Comparison of ENCODE assay signal across 8 cellular contexts in the genomic region with DNA sequence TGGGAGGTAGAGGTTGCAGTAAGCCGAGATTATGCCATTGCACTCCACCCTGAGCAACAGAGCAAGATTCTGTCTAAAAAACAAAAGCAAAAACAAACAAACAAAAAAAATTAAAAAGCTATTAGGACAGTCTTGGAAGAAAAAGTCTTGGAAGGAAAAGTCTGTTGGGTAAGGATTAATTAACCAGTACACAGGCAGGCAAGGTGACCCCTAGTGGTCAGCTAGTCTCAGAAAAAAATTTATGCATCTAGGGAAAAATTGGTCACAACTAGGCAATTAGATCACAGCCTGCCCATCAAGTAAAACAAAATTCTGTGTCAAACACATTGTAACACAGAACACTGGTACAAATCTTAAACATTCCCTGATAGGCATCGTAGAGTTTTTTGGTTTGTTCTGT. TPM values are rescaled to one million over a fixed set of nuclear protein-coding genes. Genes with fewer than 3 reads are reported as not detected.
A peak's percentile ranks its signal among the peaks of the same experiment; 100 is the strongest.
DNase-seq lines count a peak whose midpoint lies in the region; ATAC-seq and TF ChIP-seq lines count a peak whose summit lies in the region.

No MANE protein-coding gene starts in this region.

- peak; percentile 59 for TF ChIP-seq CTCF in MM.1S (IDR thresholded peaks at IDR 0.05; ENCODE audit: low read length)

- no peak overlapping the region for H3K9ac ChIP-seq in MM.1S (ENCODE audit: low read length)

- DNase-seq in NCI-H2107 treated with DMSO at 0.1 percent for 48 hours (lab: John Stamatoyannopoulos, UW; ENCODE audit: unreplicated experiment): peak; percentile 19
- DNase-seq in NCI-H2107 (lab: John Stamatoyannopoulos, UW): no peak
- DNase-seq in MM.1S: peak; percentile 54
- DNase-seq in amniotic stem cell (lab: John Stamatoyannopoulos, UW): peak; percentile 48
- DNase-seq in kidney tubule cell (ENCODE audit: low spot score): peak; percentile 59
- DNase-seq in T-helper 9 cell: no peak
- no peak for DNase-seq in MG63

- no peak overlapping the region for H3K4me2 ChIP-seq in MM.1S (ENCODE audit: low read depth, low read length)

- H3K27me3 ChIP-seq in MM.1S (replicated peaks; ENCODE audit: insufficient read depth, low read length) (no peaks in the 10 kb centered on the region), MG63 (no peaks in the 10 kb centered on the region)

- no peak for ATAC-seq in GM18858 (IDR thresholded peaks at IDR 0.05; ENCODE audit: unreplicated experiment)

- H3K27ac ChIP-seq in MM.1S (ENCODE audit: low read length): no peak overlapping the region

- H4K20me1 ChIP-seq in MM.1S (ENCODE audit: insufficient read depth, low read length): no peaks in the 10 kb centered on the region

- no peaks in the 10 kb centered on the region for H3F3A ChIP-seq in MM.1S (ENCODE audit: insufficient read depth, low read length)

- H3K9me3 ChIP-seq in MM.1S (replicated peaks; ENCODE audit: insufficient read depth, low read length) (no peaks in the 10 kb centered on the region), MG63 (no peaks in the 10 kb centered on the region)

- no peaks in the 10 kb centered on the region for H3K79me2 ChIP-seq in MM.1S (ENCODE audit: low read length)

- H3K36me3 ChIP-seq in MM.1S (replicated peaks; ENCODE audit: insufficient read depth, low read length) (no peaks in the 10 kb centered on the region), MG63 (no peaks in the 10 kb centered on the region)

- H2AFZ ChIP-seq in MM.1S (ENCODE audit: low read length): no peak overlapping the region

- H3K9me2 ChIP-seq in MM.1S (replicated peaks; ENCODE audit: insufficient read depth, low read length): no peaks in the 10 kb centered on the region

- H3K4me3 ChIP-seq in MM.1S (ENCODE audit: low read length) (no peak overlapping the region), MG63 (no peak overlapping the region)

- no peaks in the 10 kb centered on the region for H3K4me1 ChIP-seq in MM.1S (ENCODE audit: low read length)

RNA-seq across cellular contexts. Expression of a gene that starts 6.7 kb away (rescaled TPM):
- total RNA-seq in MG63 (2014; rRNA removed; shearing (Covaris generic); ENCODE audit: low replicate concordance): not detected in 2 replicates

RNA-seq across cellular contexts. Expression of a gene that starts 43.6 kb away (rescaled TPM):
- 16.6 and 38.6 TPM in 2 replicates for total RNA-seq in MG63 (2014; rRNA removed; shearing (Covaris generic); ENCODE audit: low replicate concordance)

Comparison
In these comparisons a context has a peak if more than half of its experiments do, and no peak if none do; other contexts are left out.
1. DNase-seq: peak in NCI-H2107 treated with DMSO at 0.1 percent for 48 hours (single experiment), MM.1S (single experiment), amniotic stem cell (single experiment) and kidney tubule cell (single experiment); none in NCI-H2107 (single experiment), T-helper 9 cell (single experiment) and MG63 (single experiment).